ENCODE assay signal across 33 cellular contexts in the genomic region with DNA sequence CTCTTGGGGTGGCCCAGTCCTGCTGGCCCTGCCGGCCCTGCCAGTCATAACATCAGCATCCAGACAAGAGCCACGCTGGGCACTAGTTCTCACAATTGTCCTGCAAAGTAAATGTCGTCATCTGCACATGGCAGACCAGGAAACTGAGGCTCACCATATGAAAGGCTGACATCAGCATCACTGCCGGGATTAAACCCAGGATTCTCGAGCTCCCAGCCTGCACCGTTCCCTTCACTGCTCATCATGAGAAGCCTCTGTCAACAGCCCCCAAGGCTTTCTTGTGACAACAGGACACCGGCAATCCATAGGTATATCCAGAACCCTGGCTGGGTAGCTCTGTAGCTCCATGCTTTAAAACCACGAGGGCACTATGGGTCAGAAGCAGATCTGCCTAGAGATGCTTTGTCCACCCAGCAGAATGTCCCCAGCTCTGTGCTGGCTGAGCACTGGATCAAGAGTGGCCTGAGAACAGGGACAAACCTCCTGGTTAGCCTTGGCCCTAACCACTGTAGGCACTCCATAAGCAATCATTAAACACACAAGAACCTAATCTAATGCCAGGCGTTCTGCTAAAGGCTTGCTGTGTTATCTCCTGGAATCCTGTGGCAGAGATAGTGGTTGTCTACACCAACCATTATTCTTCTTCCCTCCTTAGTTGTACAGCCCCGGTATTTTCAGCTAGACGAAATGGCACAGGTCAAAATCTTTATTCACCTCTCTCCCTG. TPM values are rescaled to one million over a fixed set of nuclear protein-coding genes. Genes with fewer than 3 reads are reported as not detected.
"Had no signal": no experiment of that assay in that cellular context is flagged by ENCODE, and none has a peak within 500 bp of the region (broad histone marks: within the 10 kb centered on the region; RNA-seq: fewer than 3 reads in every experiment).

No MANE protein-coding gene starts in this region.

- H3K27me3 ChIP-seq: neural progenitor cell, ovary, right atrium auricular region, right lobe of liver, stomach, testis, thyroid gland, transverse colon, upper lobe of left lung, vagina had no signal

- H3K36me3 ChIP-seq: left ventricle myocardium inferior, neural progenitor cell, neutrophil, ovary, right atrium auricular region, right lobe of liver, stomach, thyroid gland, transverse colon, upper lobe of left lung, vagina had no signal

- H3K4me1 ChIP-seq: right atrium auricular region, right lobe of liver, stomach, testis, thyroid gland, transverse colon, vagina had no signal

- H3K9me3 ChIP-seq: left ventricle myocardium inferior, neutrophil, ovary, right atrium auricular region, right lobe of liver, testis, thyroid gland, transverse colon, upper lobe of left lung, vagina had no signal

- H3K9ac ChIP-seq: neural progenitor cell had no signal

- H2AFZ ChIP-seq: neural progenitor cell had no signal

- DNase-seq: hypothalamus; immature natural killer cell; left ventricle myocardium inferior; mesendoderm; natural killer cell; nephron progenitor cell; occipital lobe; ovary; right lobe of liver; stimulated activated CD4-positive, alpha-beta T cell treated with anti-CD3 and anti-CD28 coated beads, Interleukin-1b, Interleukin-23, amount 100 ng/mL, for 48 hours; stimulated activated CD4-positive, alpha-beta T cell treated with anti-CD3 and anti-CD28 coated beads, Interleukin-2, amount 100 ng/mL, for 48 hours; stimulated activated CD4-positive, alpha-beta T cell treated with anti-CD3 and anti-CD28 coated beads, Interleukin-4, amount 100 ng/mL, for 4 hours; stimulated activated CD8-positive, alpha-beta memory T cell treated with anti-CD3 and anti-CD28 coated beads, Interleukin-4, amount 100 ng/mL, for 48 hours; stimulated activated naive CD8-positive, alpha-beta T cell treated with anti-CD3 and anti-CD28 coated beads, Interleukin-15, Interleukin-2, amounts not matched to agents 100 U/mL and 50 U/mL, for 24 hours; stomach; testis; thyroid gland; transverse colon; upper lobe of left lung had no signal

- H3K4me2 ChIP-seq: neural progenitor cell, smooth muscle cell had no signal

- H3K27ac ChIP-seq: left ventricle myocardium inferior, neural progenitor cell, neutrophil, ovary, right atrium auricular region, right lobe of liver, stomach, testis, thyroid gland, transverse colon, upper lobe of left lung, vagina had no signal

- H3K4me3 ChIP-seq: left ventricle myocardium inferior, lung, neural progenitor cell, ovary, right atrium auricular region, right lobe of liver, smooth muscle cell, stomach, testis, thyroid gland, transverse colon, upper lobe of left lung, vagina had no signal

RNA-seq across cellular contexts. Expression of a gene that starts 41.2 kb away (rescaled TPM):
- total RNA-seq: kidney epithelial cell, lower leg skin, lung, mesothelial cell of epicardium, mononuclear cell, natural killer cell, occipital lobe, progenitor cell of endocrine pancreas, pulmonary artery endothelial cell, renal cortical epithelial cell, smooth muscle cell, thyroid gland, upper lobe of left lung, vagina had no signal
- polyA plus RNA-seq: immature natural killer cell, lung, smooth muscle cell, stomach, urinary bladder had no signal
